ENCODE assay signal across 1 cellular context in genomic region chr9:109121218-109121796, GRCh38.
A peak's percentile ranks its signal among the peaks of the same experiment; 100 is the strongest.
TF ChIP-seq lines count a peak whose summit lies in the region.

No MANE protein-coding gene starts in this region.

TF ChIP-seq in H1, 55 proteins besides CTCF, POLR2A, EP300 and RAD21:
- TF ChIP-seq SP2 (IDR thresholded peaks at IDR 0.05; ENCODE audit: low read length) (no peak), EGR1 (IDR thresholded peaks at IDR 0.05; ENCODE audit: borderline replicate concordance, low read depth, low read length) (no peak), GABPA (IDR thresholded peaks at IDR 0.05; ENCODE audit: borderline replicate concordance, insufficient read depth, low read length) (no peak), RBBP5 (IDR thresholded peaks at IDR 0.05; ENCODE audit: borderline replicate concordance, low read depth, low read length) (peak; percentile 84; the same call in 1 of the 2 replicates), CBX8 (IDR thresholded peaks at IDR 0.05; ENCODE audit: borderline replicate concordance, low read depth, low read length) (no peak), JUND (IDR thresholded peaks at IDR 0.05; ENCODE audit: low read length) (no peak), TAF1 (IDR thresholded peaks at IDR 0.05; ENCODE audit: low read depth, low read length) (0 out of 2 replicates have a peak, but pooled peaks have one; percentile 27), TAF7 (optimal IDR thresholded peaks at IDR 0.05; ENCODE audit: borderline replicate concordance, low read depth, low read length) (no peak), CBX5 (IDR thresholded peaks at IDR 0.05; ENCODE audit: low read depth, low read length) (no peak), ASH2L (IDR thresholded peaks at IDR 0.05; ENCODE audit: low read length) (peak; percentile 79), KDM4A (IDR thresholded peaks at IDR 0.05; ENCODE audit: low read depth, low read length, severe bottlenecking) (no peak), PHF8 (conservative IDR thresholded peaks at IDR 0.05; ENCODE audit: low read depth, low read length) (no peak), ZNF274 (IDR thresholded peaks at IDR 0.05; ENCODE audit: borderline replicate concordance, extremely low read depth, low read length) (no peak), TEAD4 (IDR thresholded peaks at IDR 0.05; ENCODE audit: low read depth, low read length) (peak; percentile 46; the same call in 1 of the 2 replicates), BCL11A (IDR thresholded peaks at IDR 0.05; ENCODE audit: low read depth in 2 of 2, low read length in 2 of 2) (no peak), KDM5A (IDR thresholded peaks at IDR 0.05; ENCODE audit: low read length) (no peak), SP1 (IDR thresholded peaks at IDR 0.05; ENCODE audit: low read depth, low read length) (peak; percentile 76; the same call in 1 of the 2 replicates), E2F6 (IDR thresholded peaks at IDR 0.05) (no peak), POU5F1 (IDR thresholded peaks at IDR 0.05; ENCODE audit: low read depth, low read length) (no peak), USF2 (IDR thresholded peaks at IDR 0.05; ENCODE audit: low read length) (no peak), ATF2 (IDR thresholded peaks at IDR 0.05; ENCODE audit: low read length) (no peak), BRCA1 (IDR thresholded peaks at IDR 0.05; ENCODE audit: low read depth, low read length) (no peak), SP4 (IDR thresholded peaks at IDR 0.05; ENCODE audit: low read length) (no peak), NRF1 (IDR thresholded peaks at IDR 0.05; ENCODE audit: low read depth, low read length) (no peak), JUN (IDR thresholded peaks at IDR 0.05; ENCODE audit: low read depth, low read length) (no peak), KDM1A (IDR thresholded peaks at IDR 0.05; ENCODE audit: borderline replicate concordance, low read length) (no peak), SIX5 (IDR thresholded peaks at IDR 0.05; ENCODE audit: low read depth, low read length) (no peak), YY1 (IDR thresholded peaks at IDR 0.05; ENCODE audit: low read depth, low read length) (no peak), BACH1 (IDR thresholded peaks at IDR 0.05; ENCODE audit: low read length) (no peak), SIRT6 (IDR thresholded peaks at IDR 0.05; ENCODE audit: low read length) (no peak), SAP30 (IDR thresholded peaks at IDR 0.05; ENCODE audit: insufficient read depth, insufficient replicate concordance, low read length) (no peak), CHD7 (IDR thresholded peaks at IDR 0.05; ENCODE audit: insufficient replicate concordance, low read length) (no peak), SIN3A (conservative IDR thresholded peaks at IDR 0.05 in 1 of 2, IDR thresholded peaks at IDR 0.05 in 1 of 2; ENCODE audit: low read depth in 1 of 2, low read length in 2 of 2) (no peak), EZH2 (IDR thresholded peaks at IDR 0.05; ENCODE audit: low read depth, low read length, severe bottlenecking) (no peak), RNF2 (IDR thresholded peaks at IDR 0.05; ENCODE audit: borderline replicate concordance, low read depth, low read length, missing control alignments, poor library complexity, severe bottlenecking) (no peak), CHD1 (IDR thresholded peaks at IDR 0.05; ENCODE audit: low read depth, low read length) (no peak), TCF12 (IDR thresholded peaks at IDR 0.05; ENCODE audit: low read depth, low read length) (no peak)
